8 cellular contexts compared by ENCODE assay signal in the genomic region with DNA sequence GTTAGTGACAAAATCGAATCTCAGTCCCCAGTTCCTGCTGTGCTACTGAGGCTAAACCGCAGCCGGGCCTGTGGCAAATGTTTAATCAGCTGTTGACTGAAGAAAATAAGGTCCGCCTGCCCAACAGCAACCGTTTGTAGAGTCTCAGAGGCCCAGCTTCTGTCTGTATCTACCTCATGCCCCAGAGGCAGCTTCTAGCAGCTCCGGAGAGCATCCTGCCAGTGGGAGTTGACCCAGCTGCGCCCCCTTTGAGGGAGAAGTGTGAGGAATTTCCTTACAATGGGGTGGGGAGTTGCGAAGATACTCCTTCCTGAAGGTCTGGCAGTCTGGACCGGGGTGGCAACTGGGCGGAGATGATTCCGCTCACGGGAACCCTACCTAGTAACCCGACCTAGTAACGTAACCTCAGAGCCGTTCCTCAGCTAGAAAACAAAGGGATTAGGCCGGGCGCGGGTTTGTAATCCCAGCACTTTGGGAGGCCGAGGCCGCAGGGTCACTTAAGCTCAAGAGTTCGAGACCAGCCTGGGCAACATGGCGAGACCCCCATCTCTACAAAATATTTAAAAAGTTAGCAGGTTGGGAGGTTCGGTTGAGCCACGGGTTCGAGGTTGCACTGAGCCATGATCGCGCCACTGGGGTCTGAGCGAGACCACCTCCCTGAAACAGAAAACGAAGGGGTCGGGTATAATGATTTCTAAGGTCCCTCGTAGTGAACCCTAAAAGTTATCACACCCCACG. TPM values are rescaled to one million over a fixed set of nuclear protein-coding genes. Genes with fewer than 3 reads are reported as not detected.
DNase-seq lines count a peak whose midpoint lies in the region; ATAC-seq, FAIRE-seq and TF ChIP-seq lines count a peak whose summit lies in the region.

No MANE protein-coding gene starts in this region.

- 2 to 4% methylated on average over 22 to 23 of the region's 32 CpGs for whole genome bisulfite sequencing in esophagus squamous epithelium, 2 donors

- TF ChIP-seq POLR2A in esophagus squamous epithelium (IDR thresholded peaks at IDR 0.05), result no peak

- peak overlapping the region; percentile 89 to 95 (median 91) for H3K27ac ChIP-seq in esophagus squamous epithelium

- no peak for FAIRE-seq in urothelium cell line (lab: Jason Lieb, UNC)

- H3K36me3 ChIP-seq in esophagus squamous epithelium, result peaks cover 0 to 15% (median 4%) of the 10 kb centered on the region in 3 donors

- TF ChIP-seq CTCF in esophagus squamous epithelium (IDR thresholded peaks at IDR 0.05), result no peak

- ATAC-seq in HG02678 (IDR thresholded peaks at IDR 0.05; ENCODE audit: unreplicated experiment) (peak; percentile 11), GM18873 (IDR thresholded peaks at IDR 0.05; ENCODE audit: low FRiP score, unreplicated experiment) (no peak)

- peaks cover 26 to 74% (median 28%) of the 10 kb centered on the region in 3 donors for H3K4me1 ChIP-seq in esophagus squamous epithelium

- intact Hi-C loops in esophagus squamous epithelium (cut with DNase I), result no loop called here

- no peaks in the 10 kb centered on the region for H3K9me3 ChIP-seq in esophagus squamous epithelium

- H3K4me3 ChIP-seq in esophagus squamous epithelium, result peak overlapping the region; percentile 79 to 96 (median 86)

- no peaks in the 10 kb centered on the region for H3K27me3 ChIP-seq in esophagus squamous epithelium

- peak; percentile 80 for DNase-seq in EH (ENCODE audit: low read depth)
- DNase-seq in NCI-H524 treated with DMSO at 0.1 percent for 48 hours (lab: John Stamatoyannopoulos, UW), result peak; percentile 34
- DNase-seq in activated CD8-positive, alpha-beta memory T cell treated with anti-CD3 and anti-CD28 coated beads for 1 hour (ENCODE audit: extremely low read depth in 1 of 2, low read depth in 1 of 2), result peak; percentile 10 to 32
- no peak for DNase-seq in esophagus squamous epithelium (lab: John Stamatoyannopoulos, UW)
- DNase-seq in myocyte (ENCODE audit: low read depth), result peak; percentile 96
- peak; percentile 25 for DNase-seq in urothelium cell line (ENCODE audit: low spot score)

RNA-seq across cellular contexts. Expression of gene ZNF775, which starts 0.8 kb away (rescaled TPM):
- total RNA-seq in esophagus squamous epithelium, result 1 to 10 TPM; 1.2 to 2.3 (median 1.8) TPM
- 17.8 and 21.2 TPM in 2 replicates for total RNA-seq in myocyte
- polyA plus RNA-seq in myocyte (2012), result 7.3 TPM

RNA-seq across cellular contexts. Expression of gene REPIN1, which starts 9.7 kb away (rescaled TPM):
- 10 to 100 TPM; 42.8 to 75.7 (median 63.2) TPM for total RNA-seq in esophagus squamous epithelium
- total RNA-seq in myocyte, result 262 and 362 TPM in 2 replicates
- 117 TPM for polyA plus RNA-seq in myocyte (2012)

RNA-seq across cellular contexts. Expression of gene RARRES2, which starts 36.9 kb away (rescaled TPM):
- 100 to 1,000 TPM in 1 of 4 donors, 10 to 100 TPM in 1, 1 to 10 TPM in 2; 1.1 to 111 (median 14.9) TPM for total RNA-seq in esophagus squamous epithelium
- 202 and 252 TPM in 2 replicates for total RNA-seq in myocyte
- 278 TPM for polyA plus RNA-seq in myocyte (2012)

RNA-seq across cellular contexts. Expression of gene ACTR3C, which starts 54.9 kb away (rescaled TPM):
- total RNA-seq in esophagus squamous epithelium (10 to 100 TPM in 3 of 4 donors, 1 to 10 TPM in 1; 8.3 to 25.6 (median 17.4) TPM), myocyte (0.32 TPM in 1 of 2 replicates, not detected in the other)
- not detected for polyA plus RNA-seq in myocyte (2012)

RNA-seq across cellular contexts. Expression of gene LRRC61, which starts 55.1 kb away (rescaled TPM):
- total RNA-seq in esophagus squamous epithelium (10 to 100 TPM; 12.1 to 24.5 (median 14.5) TPM), myocyte (not detected in 2 replicates)
- polyA plus RNA-seq in myocyte (2012), result 0.30 TPM
